ENCODE assay signal across 23 cellular contexts in genomic region chr7:111409714-111410422, GRCh38.
DNase-seq lines count a peak whose midpoint lies in the region; ATAC-seq and TF ChIP-seq lines count a peak whose summit lies in the region.
"Had no signal": no experiment of that assay in that cellular context is flagged by ENCODE, and none has a peak within 500 bp of the region (broad histone marks: within the 10 kb centered on the region; RNA-seq: fewer than 3 reads in every experiment).

No MANE protein-coding gene starts in this region.

- intact Hi-C loops in CD4-positive, alpha-beta T cell (cut with DNase I, micrococcal nuclease): loop anchor here in 1 of 2 experiments (5.0 kb wide), 1 partner anchor 32 kb away; no protein-coding TSS in a partner anchor

- H3K27ac Mint-ChIP-seq in CD4-positive, alpha-beta T cell: no peak overlapping the region
- H3K27ac Mint-ChIP-seq: activated B cell treated with CpG ODN at 0.5 μM for 24 hours; activated CD8-positive, alpha-beta T cell treated with anti-CD3 and anti-CD28 coated beads, Interleukin-2, amount 10 ng/mL, durations not matched to agents 7 days and 5 days; activated naive CD4-positive, alpha-beta T cell treated with anti-CD3 and anti-CD28 coated beads, Interleukin-2, amount 50 U/mL, for 72 hours; activated T-cell treated with anti-CD3 and anti-CD28 coated beads, Interleukin-2, amount 50 U/mL, for 72 hours; B cell; T-helper 2 cell treated with Interferon-gamma antibody and Interleukin-4, amounts not matched to agents 5 μg/mL and 100 μg/mL, for 36 hours had no signal

- H3K27ac ChIP-seq in CD4-positive, alpha-beta T cell (ENCODE audit: low read depth, low read length): no peak overlapping the region
- H3K27ac ChIP-seq: SJSA1 had no signal

- H3K36me3 Mint-ChIP-seq in CD4-positive, alpha-beta T cell (ENCODE audit: low read depth): peaks cover 5% of the 10 kb centered on the region

- no peaks in the 10 kb centered on the region for H3K9me3 Mint-ChIP-seq in CD4-positive, alpha-beta T cell
- H3K9me3 Mint-ChIP-seq: activated B cell treated with CpG ODN at 0.5 μM for 24 hours; T-helper 2 cell treated with Interferon-gamma antibody and Interleukin-4, amounts not matched to agents 5 μg/mL and 100 μg/mL, for 36 hours had no signal

- no peaks in the 10 kb centered on the region for H3K27me3 Mint-ChIP-seq in CD4-positive, alpha-beta T cell
- H3K27me3 Mint-ChIP-seq: activated B cell treated with CpG ODN at 0.5 μM for 24 hours, B cell had no signal

- CTCF ChIA-PET in CD4-positive, alpha-beta T cell (lab: Charles Lee): no interaction called here

- H3K4me3 Mint-ChIP-seq in CD4-positive, alpha-beta T cell: no peak overlapping the region
- H3K4me3 Mint-ChIP-seq: activated B cell treated with CpG ODN at 0.5 μM for 24 hours; activated CD8-positive, alpha-beta T cell treated with anti-CD3 and anti-CD28 coated beads, Interleukin-2, amount 10 ng/mL, durations not matched to agents 7 days and 5 days; activated T-cell treated with anti-CD3 and anti-CD28 coated beads, Interleukin-2, amount 50 U/mL, for 72 hours; B cell; T-helper 2 cell treated with Interferon-gamma antibody and Interleukin-4, amounts not matched to agents 5 μg/mL and 100 μg/mL, for 36 hours had no signal

- H3K27me3 ChIP-seq in CD4-positive, alpha-beta T cell (ENCODE audit: control insufficient read depth, insufficient read depth, low read length): no peaks in the 10 kb centered on the region
- H3K27me3 ChIP-seq: SJSA1 had no signal

- POLR2A ChIA-PET in CD4-positive, alpha-beta T cell (lab: Charles Lee): no interaction called here

- no peaks in the 10 kb centered on the region for H3K4me1 Mint-ChIP-seq in CD4-positive, alpha-beta T cell (ENCODE audit: low read depth)

- no peak for TF ChIP-seq CTCF in fibroblast of villous mesenchyme (IDR thresholded peaks at IDR 0.05; ENCODE audit: insufficient read depth, low read depth, low read length)
- no peak for TF ChIP-seq CTCF in CD4-positive, alpha-beta T cell (IDR thresholded peaks at IDR 0.05)

- H3K4me3 ChIP-seq in fibroblast of villous mesenchyme (ENCODE audit: low read depth, low read length): no peak overlapping the region
- H3K4me3 ChIP-seq: GM12878, mucosa of descending colon, SJSA1 had no signal

- ATAC-seq in CD4-positive, alpha-beta T cell (ENCODE audit: poor library complexity): no peak
- ATAC-seq in HG02678 (IDR thresholded peaks at IDR 0.05; ENCODE audit: unreplicated experiment): no peak
- ATAC-seq: activated CD8-positive, alpha-beta T cell treated with anti-CD3 and anti-CD28 coated beads, Interleukin-2, amount 10 ng/mL, durations not matched to agents 7 days and 5 days; activated naive CD4-positive, alpha-beta T cell treated with anti-CD3 and anti-CD28 coated beads, Interleukin-2, amount 50 U/mL, for 72 hours; activated T-cell treated with anti-CD3 and anti-CD28 coated beads, Interleukin-2, amount 50 U/mL, for 72 hours; GM12878; left colon; mucosa of descending colon had no signal

- DNase-seq in EL (peak; percentile 37), amniotic epithelial cell (ENCODE audit: low read depth) (peak; percentile 26), fibroblast of villous mesenchyme (ENCODE audit: low read depth) (peak; percentile 19), renal cortical epithelial cell (ENCODE audit: low read depth) (peak; percentile 18), NCI-H128 (lab: John Stamatoyannopoulos, UW; ENCODE audit: unreplicated experiment) (no peak), dermis blood vessel endothelial cell (no peak)
- DNase-seq in CD4-positive, alpha-beta T cell: no peak
- DNase-seq: activated B cell treated with CpG ODN at 0.5 μM for 24 hours; activated CD8-positive, alpha-beta T cell treated with anti-CD3 and anti-CD28 coated beads, Interleukin-2, amount 10 ng/mL, durations not matched to agents 7 days and 5 days; activated T-cell treated with anti-CD3 and anti-CD28 coated beads, Interleukin-2, amount 50 U/mL, for 72 hours; Calu3; caudate nucleus; foreskin melanocyte; left colon; mucosa of descending colon; NCI-H1417; stimulated activated CD4-positive, alpha-beta T cell treated with anti-CD3 and anti-CD28 coated beads, Interleukin-4, amount 100 ng/mL, for 4 hours had no signal

- H3K9me3 ChIP-seq in CD4-positive, alpha-beta T cell (ENCODE audit: control insufficient read depth, low read length): no peaks in the 10 kb centered on the region
- H3K9me3 ChIP-seq: mucosa of descending colon, SJSA1 had no signal

Comparison
In these comparisons a context has a peak if more than half of its experiments do, and no peak if none do; other contexts are left out.
1. DNase-seq: peak in EL (single experiment), amniotic epithelial cell (single experiment), fibroblast of villous mesenchyme (single experiment) and renal cortical epithelial cell (single experiment); none in NCI-H128 (single experiment), CD4-positive, alpha-beta T cell (0 of 10) and dermis blood vessel endothelial cell (single experiment).